15 cellular contexts compared by ENCODE assay signal in genomic region chr12:15336772-15337553, GRCh38. TPM values are rescaled to one million over a fixed set of nuclear protein-coding genes. Genes with fewer than 3 reads are reported as not detected.
DNase-seq lines count a peak whose midpoint lies in the region; ATAC-seq and TF ChIP-seq lines count a peak whose summit lies in the region.
"Had no signal": no experiment of that assay in that cellular context is flagged by ENCODE, and none has a peak within 500 bp of the region (broad histone marks: within the 10 kb centered on the region; RNA-seq: fewer than 3 reads in every experiment).

No MANE protein-coding gene starts in this region.

- peak overlapping the region; percentile 62 for H3K27ac Mint-ChIP-seq in chondrocyte (ENCODE audit: unreplicated experiment)
- H3K27ac Mint-ChIP-seq in effector memory CD8-positive, alpha-beta T cell: no peak overlapping the region

- TF ChIP-seq POLR2A in vagina (IDR thresholded peaks at IDR 0.05): no peak

- no peak overlapping the region for H3K4me3 ChIP-seq in AG04449 (ENCODE audit: low read depth, low read length)
- H3K4me3 ChIP-seq in left lung: no peak overlapping the region
- no peak overlapping the region for H3K4me3 ChIP-seq in vagina
- H3K4me3 ChIP-seq: adrenal gland, smooth muscle cell had no signal

- TF ChIP-seq CTCF in AG04449 (IDR thresholded peaks at IDR 0.05; ENCODE audit: insufficient read depth, low read length, missing control alignments): no peak
- TF ChIP-seq CTCF in chondrocyte (IDR thresholded peaks at IDR 0.05): no peak
- TF ChIP-seq CTCF in left lung (IDR thresholded peaks at IDR 0.05): no peak
- TF ChIP-seq CTCF in vagina (IDR thresholded peaks at IDR 0.05): no peak

- intact Hi-C loops in left lung (cut with DNase I): no loop called here
- intact Hi-C loops in vagina (cut with DNase I): no loop called here

- H3K27ac ChIP-seq in left lung (no peak overlapping the region), vagina (no peak overlapping the region)
- H3K27ac ChIP-seq: adrenal gland had no signal

- peak; percentile 15 for ATAC-seq in left lung
- ATAC-seq in effector memory CD8-positive, alpha-beta T cell (replicated peaks): no peak

- no peaks in the 10 kb centered on the region for H3K9me3 Mint-ChIP-seq in chondrocyte (ENCODE audit: low read depth)
- H3K9me3 Mint-ChIP-seq in effector memory CD8-positive, alpha-beta T cell: no peaks in the 10 kb centered on the region

- H3K36me3 Mint-ChIP-seq in chondrocyte (ENCODE audit: low read depth): no peaks in the 10 kb centered on the region
- no peaks in the 10 kb centered on the region for H3K36me3 Mint-ChIP-seq in effector memory CD8-positive, alpha-beta T cell (ENCODE audit: insufficient read depth)

- no peak overlapping the region for H3K4me3 Mint-ChIP-seq in chondrocyte (ENCODE audit: unreplicated experiment)
- no peak overlapping the region for H3K4me3 Mint-ChIP-seq in effector memory CD8-positive, alpha-beta T cell

- H3K4me1 ChIP-seq in left lung (no peaks in the 10 kb centered on the region), vagina (no peaks in the 10 kb centered on the region)
- H3K4me1 ChIP-seq: adrenal gland had no signal

- H3K4me1 Mint-ChIP-seq in chondrocyte (ENCODE audit: low read depth): peaks cover 14% of the 10 kb centered on the region
- H3K4me1 Mint-ChIP-seq in effector memory CD8-positive, alpha-beta T cell (ENCODE audit: low read depth in 2 of 2): no peaks in the 10 kb centered on the region

- H3K9me3 ChIP-seq in left lung: no peaks in the 10 kb centered on the region
- H3K9me3 ChIP-seq in vagina: no peaks in the 10 kb centered on the region
- H3K9me3 ChIP-seq: adrenal gland, BE2C had no signal

- H3K27me3 ChIP-seq in left lung: peaks cover 0 to 5% of the 10 kb centered on the region in 2 donors
- H3K27me3 ChIP-seq in vagina: no peaks in the 10 kb centered on the region
- H3K27me3 ChIP-seq: adrenal gland, BE2C had no signal

- POLR2A ChIA-PET in AG04449 (lab: Yijun Ruan, JAX): no interaction called here

- CTCF ChIA-PET in AG04449 (lab: Yijun Ruan, JAX): no interaction called here

- peaks cover 1% of the 10 kb centered on the region for H3K27me3 Mint-ChIP-seq in chondrocyte (ENCODE audit: low read depth)
- peaks cover 10 to 13% of the 10 kb centered on the region in 2 donors for H3K27me3 Mint-ChIP-seq in effector memory CD8-positive, alpha-beta T cell

- peak; percentile 29 for DNase-seq in AG04449 (ENCODE audit: low read depth, low spot score)
- DNase-seq in HT1080 (ENCODE audit: low read depth): peak; percentile 83
- DNase-seq in chondrocyte (ENCODE audit: low spot score): no peak
- DNase-seq in left lung: no peak
- DNase-seq in vagina (ENCODE audit: extremely low spot score in 2 of 2): no peak
- no peak for DNase-seq in DMS153 (lab: John Stamatoyannopoulos, UW)
- DNase-seq in DMS153 treated with DMSO at 0.1 percent for 48 hours (lab: John Stamatoyannopoulos, UW; ENCODE audit: unreplicated experiment): no peak
- no peak for DNase-seq in effector memory CD8-positive, alpha-beta T cell
- DNase-seq: activated CD8-positive, alpha-beta memory T cell treated with anti-CD3 and anti-CD28 coated beads, Interleukin-2, amount 50 U/mL, for 48 hours; adrenal gland; BE2C; NCI-H1092; NCI-H510A treated with DMSO at 0.1 percent for 48 hours; SHP77 treated with DMSO at 0.1 percent for 48 hours had no signal

- H3K36me3 ChIP-seq in left lung (no peaks in the 10 kb centered on the region), vagina (no peaks in the 10 kb centered on the region)
- H3K36me3 ChIP-seq: adrenal gland, BE2C had no signal

RNA-seq across cellular contexts. Expression of gene PTPRO, which starts 14.7 kb away (rescaled TPM):
- total RNA-seq in HT1080 (2014; rRNA removed; shearing (Covaris generic)): 0.07 TPM in 1 of 2 replicates, not detected in the other
- 0.14 and 0.26 TPM in 2 replicates for polyA plus RNA-seq in HT1080 (2015; cell fraction: cytosol; rRNA removed)
- 0.32 and 0.36 TPM in 2 replicates for polyA plus RNA-seq in HT1080 (2015; cell fraction: nucleus; rRNA removed)
- total RNA-seq in chondrocyte (3.0 to 3.9 TPM (median 3.1 TPM) in 3 replicates), left lung (10 to 100 TPM in 1 of 2 donors, 1 to 10 TPM in 1; 6.3 to 11.9 TPM), vagina (0.49 TPM)
- total RNA-seq: smooth muscle cell had no signal
- polyA plus RNA-seq: smooth muscle cell had no signal

Comparison
In these comparisons a context has a peak if more than half of its experiments do, and no peak if none do; other contexts are left out.
1. DNase-seq: peak in AG04449 (single experiment) and HT1080 (single experiment); none in chondrocyte (single experiment), left lung (0 of 2), vagina (0 of 2), DMS153 (single experiment), DMS153 treated with DMSO at 0.1 percent for 48 hours (single experiment) and effector memory CD8-positive, alpha-beta T cell (0 of 3).